8 cellular contexts compared by ENCODE assay signal in genomic region chr5:178460598-178461425, GRCh38.
DNase-seq lines count a peak whose midpoint lies in the region; ATAC-seq and TF ChIP-seq lines count a peak whose summit lies in the region.

No MANE protein-coding gene starts in this region.

- no peak overlapping the region for H3K4me3 Mint-ChIP-seq in WTC11
- no peak overlapping the region for H3K4me3 Mint-ChIP-seq in stimulated activated naive B cell treated with anti-CD40 and anti-IgM and Interleukin-4, amounts not matched to agents 10 μg/mL and 1 μg/mL and 100 μg/mL, for 72 hours

- no peak overlapping the region for H2AK5ac ChIP-seq in IMR-90 (ENCODE audit: low read depth, low read length)

- no peak overlapping the region for H2AK9ac ChIP-seq in IMR-90 (replicated peaks; ENCODE audit: low read depth, low read length, poor library complexity)

- H3K9me3 Mint-ChIP-seq in WTC11: no peaks in the 10 kb centered on the region
- H3K9me3 Mint-ChIP-seq in stimulated activated naive B cell treated with anti-CD40 and anti-IgM and Interleukin-4, amounts not matched to agents 10 μg/mL and 1 μg/mL and 100 μg/mL, for 72 hours: no peaks in the 10 kb centered on the region

- H3K36me3 ChIP-seq in A673 (ENCODE audit: insufficient read depth, low read length, poor library complexity, severe bottlenecking) (no peaks in the 10 kb centered on the region), IMR-90 (ENCODE audit: control insufficient read depth, insufficient read depth, low read length) (no peaks in the 10 kb centered on the region)

- H3K14ac ChIP-seq in IMR-90 (replicated peaks; ENCODE audit: low read depth, low read length): no peak overlapping the region

- no peaks in the 10 kb centered on the region for H3K9me3 ChIP-seq in A673 (ENCODE audit: low read depth, low read length, poor library complexity, severe bottlenecking)
- 0 out of 2 replicates have a peak, but pooled peaks cover 2% of the 10 kb centered on the region for H3K9me3 ChIP-seq in IMR-90 (ENCODE audit: control insufficient read depth, insufficient read depth, low read length)

- H4K91ac ChIP-seq in IMR-90 (ENCODE audit: insufficient read depth, low read depth, low read length): no peak overlapping the region

- no peak overlapping the region for H4K5ac ChIP-seq in IMR-90 (ENCODE audit: low read depth, low read length)

- no peak overlapping the region for H4K8ac ChIP-seq in IMR-90 (ENCODE audit: low read depth in 2 of 2, low read length in 2 of 2)

- no peak overlapping the region for H3K9ac ChIP-seq in IMR-90 (ENCODE audit: low read depth, low read length)

- no peak overlapping the region for H2BK120ac ChIP-seq in IMR-90 (ENCODE audit: low read depth, low read length)

- no peaks in the 10 kb centered on the region for H3K79me1 ChIP-seq in IMR-90 (ENCODE audit: low read depth in 1 of 2, low read length in 2 of 2)

- CTCF ChIA-PET in A673 (lab: Charles Lee) (interaction anchor here (0.5 to 1.1 kb wide), 3 partner anchors 15 to 36 kb away, joined by 3 to 4 read pairs (median 3); no protein-coding TSS in a partner anchor), IMR-90 (lab: Yijun Ruan, JAX) (interaction anchor here (0.5 to 1.2 kb wide), 5 partner anchors 8 to 89 kb away, joined by 3 to 4 read pairs (median 3); no protein-coding TSS in a partner anchor), WTC11 (lab: Charles Lee) (interaction anchor here (0.6 to 4.6 kb wide), 76 partner anchors 10 to 1271 kb away, joined by 3 to 88 read pairs (median 5); partner anchors contain the start of genes COL23A1 and ZNF354A)

- peak; percentile 69 for TF ChIP-seq CTCF in A673 (conservative IDR thresholded peaks at IDR 0.05; ENCODE audit: low read depth, low read length)
- peak; percentile 67 for TF ChIP-seq CTCF in GM13977 (IDR thresholded peaks at IDR 0.05; ENCODE audit: extremely low read depth, insufficient read depth, missing control alignments)
- no peak for TF ChIP-seq CTCF in IMR-90 (conservative IDR thresholded peaks at IDR 0.05; ENCODE audit: low read depth, low read length)
- TF ChIP-seq CTCF in WTC11 (IDR thresholded peaks at IDR 0.05): peak; percentile 92

- H3K4ac ChIP-seq in IMR-90 (ENCODE audit: low read depth, low read length): no peak overlapping the region

- 20% methylated on average over 1 of the region's 14 CpGs; no CpG with 5 or more reads in 1 of the 2 experiments for WGBS in IMR-90 (ENCODE audit: extremely low coverage in 2 of 2, insufficient read length in 1 of 2), 2 experiments

- no peak overlapping the region for H3K23ac ChIP-seq in IMR-90 (ENCODE audit: low read depth, low read length)

- H3K27me3 ChIP-seq in A673 (replicated peaks; ENCODE audit: insufficient read depth, low read depth, low read length, poor library complexity): no peaks in the 10 kb centered on the region
- no peaks in the 10 kb centered on the region for H3K27me3 ChIP-seq in IMR-90 (ENCODE audit: control insufficient read depth, insufficient read depth, low read length)

- H3K4me1 Mint-ChIP-seq in WTC11: peaks cover 33% of the 10 kb centered on the region
- no peaks in the 10 kb centered on the region for H3K4me1 Mint-ChIP-seq in stimulated activated naive B cell treated with anti-CD40 and anti-IgM and Interleukin-4, amounts not matched to agents 10 μg/mL and 1 μg/mL and 100 μg/mL, for 72 hours

- H3K18ac ChIP-seq in IMR-90 (ENCODE audit: low read depth, low read length): no peak overlapping the region

- H4K20me1 ChIP-seq in IMR-90 (ENCODE audit: insufficient read depth, low read length): no peaks in the 10 kb centered on the region

- H3K27me3 Mint-ChIP-seq in WTC11 (ENCODE audit: low read depth): no peaks in the 10 kb centered on the region
- H3K27me3 Mint-ChIP-seq in stimulated activated naive B cell treated with anti-CD40 and anti-IgM and Interleukin-4, amounts not matched to agents 10 μg/mL and 1 μg/mL and 100 μg/mL, for 72 hours: peaks cover 5 to 8% of the 10 kb centered on the region in 2 donors

- peak overlapping the region; percentile 5 for H2AFZ ChIP-seq in IMR-90 (replicated peaks; ENCODE audit: low read length, poor library complexity)

- no peak overlapping the region for H2BK5ac ChIP-seq in IMR-90 (ENCODE audit: low read depth, low read length, poor library complexity, severe bottlenecking)

- no peak for TF ChIP-seq RAD21 in IMR-90 (IDR thresholded peaks at IDR 0.05; ENCODE audit: low read length)

- H2BK20ac ChIP-seq in IMR-90 (ENCODE audit: low read depth, low read length): no peak overlapping the region

- H2BK15ac ChIP-seq in IMR-90 (ENCODE audit: low read depth, low read length): no peak overlapping the region

- H3K36me3 Mint-ChIP-seq in WTC11: no peaks in the 10 kb centered on the region
- H3K36me3 Mint-ChIP-seq in stimulated activated naive B cell treated with anti-CD40 and anti-IgM and Interleukin-4, amounts not matched to agents 10 μg/mL and 1 μg/mL and 100 μg/mL, for 72 hours: no peaks in the 10 kb centered on the region

- H3K27ac ChIP-seq in A673 (ENCODE audit: low read depth, low read length, poor library complexity, severe bottlenecking): no peak overlapping the region
- H3K27ac ChIP-seq in IMR-90 (ENCODE audit: insufficient read depth, low read length): no peak overlapping the region

- BruUV-seq in A673 (replicated peaks; lab: Mats Ljungman, UMichigan) (no TSS peak), IMR-90 (replicated peaks; lab: Mats Ljungman, UMichigan) (no TSS peak)

- peak; percentile 33 for DNase-seq in A673 (ENCODE audit: low spot score)
- peak; percentile 47 for DNase-seq in GM13977 (ENCODE audit: low spot score)
- peak; percentile 2 for DNase-seq in IMR-90
- peak; percentile 94 for DNase-seq in WTC11 (ENCODE audit: low spot score)
- peak; percentile 23 to 35 for DNase-seq in dermis microvascular lymphatic vessel endothelial cell (ENCODE audit: low read depth in 2 of 2)
- DNase-seq in lung microvascular endothelial cell (ENCODE audit: low read depth in 2 of 2): peak; percentile 16 to 70
- peak; percentile 26 for DNase-seq in stimulated activated naive B cell treated with anti-CD40 and anti-IgM and Interleukin-4, amounts not matched to agents 10 μg/mL and 1 μg/mL and 100 μg/mL, for 72 hours
- no peak for DNase-seq in NCI-H1048 (lab: John Stamatoyannopoulos, UW)

- H3K27ac Mint-ChIP-seq in WTC11: no peak overlapping the region
- H3K27ac Mint-ChIP-seq in stimulated activated naive B cell treated with anti-CD40 and anti-IgM and Interleukin-4, amounts not matched to agents 10 μg/mL and 1 μg/mL and 100 μg/mL, for 72 hours: no peak overlapping the region

- ATAC-seq in IMR-90 (ENCODE audit: low read depth) (0 out of 2 replicates have a peak, but pooled peaks have one; percentile 32), WTC11 (peak; percentile 96)
- ATAC-seq in stimulated activated naive B cell treated with anti-CD40 and anti-IgM and Interleukin-4, amounts not matched to agents 10 μg/mL and 1 μg/mL and 100 μg/mL, for 72 hours (replicated peaks): peak; percentile 85 to 86

- H3K9me1 ChIP-seq in IMR-90 (ENCODE audit: insufficient read depth, low read length): no peaks in the 10 kb centered on the region

- intact Hi-C loops in A673 (cut with micrococcal nuclease; ENCODE audit: unreplicated experiment) (no loop called here), IMR-90 (cut with micrococcal nuclease) (no loop called here)

- dilution Hi-C loops in IMR-90 (cut with HindIII; ENCODE audit: low sequenced_read_pairs, unreplicated experiment): no loop called here

- POLR2A ChIA-PET in A673 (lab: Charles Lee; ENCODE audit: low non-redundant PET) (interaction anchor here (0.6 kb wide), 1 partner anchor 20 kb away, joined by 3 read pairs; no protein-coding TSS in a partner anchor), IMR-90 (lab: Charles Lee; ENCODE audit: unreplicated experiment) (no interaction called here), WTC11 (lab: Charles Lee) (no interaction called here)

- no peak for TF ChIP-seq POLR2A in IMR-90 (IDR thresholded peaks at IDR 0.05; ENCODE audit: low read depth, low read length)

- in situ Hi-C loops in GM13977 (cut with MboI; ENCODE audit: low pct_unique_long_range_greater_than_20kb, low sequenced_read_pairs, unreplicated experiment): no loop called here
- in situ Hi-C loops in IMR-90 (cut with MboI; ENCODE audit: low sequenced_read_pairs): no loop called here

- H3K4me3 ChIP-seq in A673 (ENCODE audit: low read depth, low read length, poor library complexity, severe bottlenecking): no peak overlapping the region
- H3K4me3 ChIP-seq in IMR-90 (ENCODE audit: insufficient read depth, low read depth, low read length): no peak overlapping the region

- H3K4me2 ChIP-seq in IMR-90 (ENCODE audit: low read depth, low read length): no peak overlapping the region

- H3K4me1 ChIP-seq in A673 (ENCODE audit: insufficient read depth, low read length, poor library complexity, severe bottlenecking): no peaks in the 10 kb centered on the region
- H3K4me1 ChIP-seq in IMR-90 (ENCODE audit: control insufficient read depth, insufficient read depth, low read length): no peaks in the 10 kb centered on the region

- no peak overlapping the region for H3K56ac ChIP-seq in IMR-90 (ENCODE audit: extremely low read depth, insufficient read depth, low read length)

TF ChIP-seq in IMR-90, 13 proteins besides CTCF, POLR2A, EP300 and RAD21 (continues in another document):
- no peak for TF ChIP-seq USF2 (IDR thresholded peaks at IDR 0.05; ENCODE audit: low read depth, low read length)
- TF ChIP-seq MAZ (IDR thresholded peaks at IDR 0.05; ENCODE audit: borderline replicate concordance, low read depth, low read length): no peak
- no peak for TF ChIP-seq CHD1 (IDR thresholded peaks at IDR 0.05; ENCODE audit: low read depth, low read length)
- TF ChIP-seq RFX5 (IDR thresholded peaks at IDR 0.05; ENCODE audit: low read depth, low read length): no peak

TF ChIP-seq in WTC11, 78 proteins besides CTCF, POLR2A, EP300 and RAD21 (continues in another document):
- TF ChIP-seq ZNF425 (CRISPR knock-in tag; conservative IDR thresholded peaks at IDR 0.05) (no peak), ZNF121 (CRISPR knock-in tag; IDR thresholded peaks at IDR 0.05) (0 out of 2 replicates have a peak, but pooled peaks have one; percentile 39), ZNF263 (CRISPR knock-in tag; IDR thresholded peaks at IDR 0.05; ENCODE audit: low read depth) (no peak)

Comparison
In these comparisons a context has a peak if more than half of its experiments do, and no peak if none do; other contexts are left out.
1. ATAC-seq: peak in every context shown above with its lines; median percentile 96 in WTC11; 86 in stimulated activated naive B cell treated with anti-CD40 and anti-IgM and Interleukin-4, amounts not matched to agents 10 μg/mL and 1 μg/mL and 100 μg/mL, for 72 hours; 32 in IMR-90.